In genomic region chr3:198109883-198110282, GRCh38 we compare ENCODE assay signal across 25 cellular contexts.
"Had no signal": no experiment of that assay in that cellular context is flagged by ENCODE, and none has a peak within 500 bp of the region (broad histone marks: within the 10 kb centered on the region; RNA-seq: fewer than 3 reads in every experiment).

No MANE protein-coding gene starts in this region.

- H3K9me3 ChIP-seq: left lung, lower lobe of right lung, neutrophil, right atrium auricular region, right lobe of liver, thyroid gland, transverse colon, upper lobe of right lung had no signal

- H2AFZ ChIP-seq: parathyroid adenoma had no signal

- FAIRE-seq: kidney, urothelium cell line had no signal

- H3K4me2 ChIP-seq: smooth muscle cell had no signal

- H3K4me1 ChIP-seq: lower lobe of right lung, parathyroid adenoma, right lobe of liver had no signal

- H3K36me3 ChIP-seq: left lung, lower lobe of right lung, neutrophil, right atrium auricular region, right lobe of liver, thyroid gland, transverse colon, upper lobe of right lung had no signal

- H3K27ac ChIP-seq: left lung, lower lobe of right lung, neutrophil, parathyroid adenoma, right atrium auricular region, right lobe of liver, thyroid gland, transverse colon, upper lobe of right lung had no signal

- H3K4me3 ChIP-seq: left lung, lower lobe of right lung, right atrium auricular region, right lobe of liver, smooth muscle cell, thyroid gland, transverse colon, upper lobe of right lung had no signal

- H3K9ac ChIP-seq: parathyroid adenoma had no signal

- H3K79me2 ChIP-seq: parathyroid adenoma had no signal

- DNase-seq: hippocampal formation; kidney; left colon; left lung; lower lobe of right lung; mammary epithelial cell; mesenchymal stem cell; naive thymus-derived CD8-positive, alpha-beta T cell; occipital lobe; right lobe of liver; stimulated activated CD4-positive, alpha-beta T cell treated with anti-CD3 and anti-CD28 coated beads, Interleukin-1b, Interleukin-23, amount 100 ng/mL, for 48 hours; stimulated activated CD4-positive, alpha-beta T cell treated with anti-CD3 and anti-CD28 coated beads, Interleukin-2, amount 100 ng/mL, for 48 hours; stimulated activated CD4-positive, alpha-beta T cell treated with anti-CD3 and anti-CD28 coated beads, Interleukin-4, amount 100 ng/mL, for 4 hours; stimulated activated CD8-positive, alpha-beta memory T cell treated with anti-CD3 and anti-CD28 coated beads, Interleukin-4, amount 100 ng/mL, for 48 hours; stimulated activated naive CD4-positive, alpha-beta T cell treated with Interleukin-2 at 50 U/mL for 16 hours; stimulated activated naive CD8-positive, alpha-beta T cell treated with anti-CD3 and anti-CD28 coated beads, Interleukin-15, amount 100 ng/mL, for 72 hours; substantia nigra; thyroid gland; transverse colon; upper lobe of right lung had no signal
